18 cellular contexts compared by ENCODE assay signal in the genomic region with DNA sequence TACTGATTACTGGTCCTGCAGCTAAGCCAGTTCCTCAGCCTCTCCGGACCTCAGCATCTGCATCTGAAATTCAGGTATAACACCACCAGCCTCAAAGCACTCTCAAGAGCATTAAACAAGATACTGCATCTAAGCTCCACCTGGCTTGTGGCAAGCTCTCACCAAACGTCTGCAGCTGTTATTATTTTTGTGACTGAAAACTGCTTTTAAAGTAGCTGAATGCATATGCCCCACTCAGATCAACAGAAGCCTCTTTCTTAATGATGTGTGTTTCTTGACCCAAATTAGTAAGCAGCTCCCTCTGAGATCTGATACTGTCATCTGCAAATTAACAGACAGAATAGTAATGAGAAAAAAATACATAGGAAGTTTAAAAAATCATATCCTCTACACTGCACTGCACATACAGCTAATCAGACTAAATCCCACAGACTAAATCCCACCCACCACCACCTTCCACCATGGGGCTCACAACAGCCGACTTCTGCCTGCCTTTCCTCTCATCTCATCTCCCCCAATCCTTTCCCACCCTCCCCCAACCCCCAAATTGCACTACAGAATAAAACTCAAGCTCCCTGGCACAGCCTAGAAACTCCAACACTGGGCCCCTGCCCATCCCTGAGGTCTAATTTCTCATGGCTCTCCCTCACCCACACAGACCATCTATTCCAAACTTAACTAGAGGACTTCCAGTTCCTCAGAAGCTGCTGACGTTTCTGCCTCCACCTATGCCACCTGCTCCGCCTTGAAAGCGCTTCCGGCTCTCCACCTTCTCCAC. TPM values are rescaled to one million over a fixed set of nuclear protein-coding genes. Genes with fewer than 3 reads are reported as not detected.
DNase-seq lines count a peak whose midpoint lies in the region; ATAC-seq and TF ChIP-seq lines count a peak whose summit lies in the region.
"Had no signal": no experiment of that assay in that cellular context is flagged by ENCODE, and none has a peak within 500 bp of the region (broad histone marks: within the 10 kb centered on the region; RNA-seq: fewer than 3 reads in every experiment).

No MANE protein-coding gene starts in this region.

- no peaks in the 10 kb centered on the region for H3K9me3 ChIP-seq in CD4-positive, alpha-beta T cell (ENCODE audit: control insufficient read depth, low read length)
- no peaks in the 10 kb centered on the region for H3K9me3 ChIP-seq in DND-41 (ENCODE audit: insufficient read depth, low read length, severe bottlenecking)
- H3K9me3 ChIP-seq: BE2C had no signal

- DNase-seq in CD4-positive, alpha-beta T cell = no peak
- DNase-seq in DND-41 (peak; percentile 44), NCI-H524 treated with DMSO at 0.1 percent for 48 hours (lab: John Stamatoyannopoulos, UW) (peak; percentile 76), immature natural killer cell (no peak), HCEC 1CT (no peak), AG20443 (ENCODE audit: low spot score) (no peak)
- DNase-seq in stimulated activated CD4-positive, alpha-beta T cell treated with anti-CD3 and anti-CD28 coated beads, Interleukin-1b, Interleukin-23, amount 100 ng/mL, for 48 hours = no peak
- no peak for DNase-seq in central memory CD4-positive, alpha-beta T cell
- DNase-seq: BE2C, DMS53, GM23248, HFFc6, NCI-H1930, NCI-H345, SHP77 had no signal

- no peaks in the 10 kb centered on the region for H3K36me3 Mint-ChIP-seq in CD4-positive, alpha-beta T cell (ENCODE audit: low read depth)
- no peaks in the 10 kb centered on the region for H3K36me3 Mint-ChIP-seq in immature natural killer cell

- POLR2A ChIA-PET in CD4-positive, alpha-beta T cell (lab: Charles Lee) = interaction anchor here (0.8 to 1.0 kb wide), 2 partner anchors 9 to 15 kb away, joined by 3 to 4 read pairs; no protein-coding TSS in a partner anchor

- no peaks in the 10 kb centered on the region for H3K36me3 ChIP-seq in DND-41 (ENCODE audit: insufficient read depth, low read length)
- H3K36me3 ChIP-seq: BE2C had no signal

- CTCF ChIA-PET in CD4-positive, alpha-beta T cell (lab: Charles Lee) = no interaction called here

- peaks cover 4% of the 10 kb centered on the region for H3K27me3 Mint-ChIP-seq in CD4-positive, alpha-beta T cell
- peaks cover 7 to 25% (median 10%) of the 10 kb centered on the region in 3 donors for H3K27me3 Mint-ChIP-seq in immature natural killer cell (ENCODE audit: low read depth in 3 of 3)

- no peak for TF ChIP-seq CTCF in CD4-positive, alpha-beta T cell (IDR thresholded peaks at IDR 0.05)
- no peak for TF ChIP-seq CTCF in DND-41 (IDR thresholded peaks at IDR 0.05; ENCODE audit: borderline replicate concordance, extremely low read depth, low read length, poor library complexity, severe bottlenecking)

- peaks cover 75% of the 10 kb centered on the region for H3K4me1 Mint-ChIP-seq in CD4-positive, alpha-beta T cell (ENCODE audit: low read depth)
- peaks cover 73 to 75% of the 10 kb centered on the region in 2 donors for H3K4me1 Mint-ChIP-seq in immature natural killer cell

- H2AFZ ChIP-seq in DND-41 (ENCODE audit: low read depth, low read length) = no peak overlapping the region
- H2AFZ ChIP-seq: GM23248 had no signal

- H3K4me1 ChIP-seq in DND-41 (ENCODE audit: insufficient read depth, low read length) = peaks cover 67% of the 10 kb centered on the region
- H3K4me1 ChIP-seq: BE2C had no signal

- H3K9me3 Mint-ChIP-seq in CD4-positive, alpha-beta T cell = no peaks in the 10 kb centered on the region
- H3K9me3 Mint-ChIP-seq in immature natural killer cell = no peaks in the 10 kb centered on the region
- H3K9me3 Mint-ChIP-seq: HFFc6 had no signal

- H3K79me2 ChIP-seq in DND-41 (ENCODE audit: insufficient read depth, low read length) = no peaks in the 10 kb centered on the region

- H3K27me3 ChIP-seq in CD4-positive, alpha-beta T cell (ENCODE audit: control insufficient read depth, insufficient read depth, low read length) = no peaks in the 10 kb centered on the region
- H3K27me3 ChIP-seq in DND-41 (ENCODE audit: insufficient read depth, low read length, poor library complexity) = no peaks in the 10 kb centered on the region
- H3K27me3 ChIP-seq: BE2C had no signal

- H3K27ac ChIP-seq in CD4-positive, alpha-beta T cell (ENCODE audit: low read depth, low read length) = no peak overlapping the region
- H3K27ac ChIP-seq in DND-41 (ENCODE audit: low read length) = peak overlapping the region; percentile 66
- H3K27ac ChIP-seq: GM23248 had no signal

- intact Hi-C loops in CD4-positive, alpha-beta T cell (cut with DNase I, micrococcal nuclease) = loop anchor here in 1 of 2 experiments (5.0 kb wide), 1 partner anchor 41 kb away; no protein-coding TSS in a partner anchor

- no peak overlapping the region for H3K4me3 Mint-ChIP-seq in CD4-positive, alpha-beta T cell
- H3K4me3 Mint-ChIP-seq in immature natural killer cell = peak overlapping the region; percentile 2 to 75 (median 73)
- H3K4me3 Mint-ChIP-seq: HFFc6 had no signal

- H3K4me2 ChIP-seq in DND-41 (ENCODE audit: insufficient read depth, low read length) = peak overlapping the region; percentile 27

- peaks cover 7% of the 10 kb centered on the region for H4K20me1 ChIP-seq in DND-41 (ENCODE audit: insufficient read depth, low read length)

- H3K9ac ChIP-seq in DND-41 (ENCODE audit: low read depth, low read length) = peak overlapping the region; percentile 14; the same call in 1 of the 2 replicates
- H3K9ac ChIP-seq: GM23248 had no signal

- no peak overlapping the region for H3K4me3 ChIP-seq in DND-41 (ENCODE audit: low read depth in 1 of 2, low read length in 2 of 2)
- H3K4me3 ChIP-seq: GM23248 had no signal

- H3K27ac Mint-ChIP-seq in CD4-positive, alpha-beta T cell = peak overlapping the region; percentile 85
- peak overlapping the region; percentile 90 to 99 (median 93) for H3K27ac Mint-ChIP-seq in immature natural killer cell
- H3K27ac Mint-ChIP-seq: HFFc6 had no signal

- ATAC-seq in CD4-positive, alpha-beta T cell (ENCODE audit: poor library complexity) = no peak
- peak; percentile 8; the same call in 2 of the 3 replicates for ATAC-seq in DND-41 (ENCODE audit: insufficient read depth, low read depth)
- ATAC-seq: Panc1, SK-N-SH treated with all-trans-retinoic acid at 6 μM for 48 hours had no signal

RNA-seq across cellular contexts. Expression of a gene that starts 52.9 kb away (rescaled TPM):
- under 1 TPM; 0.14 to 0.47 TPM for total RNA-seq in CD4-positive, alpha-beta T cell
- polyA plus RNA-seq in immature natural killer cell = 1 to 10 TPM; 1.1 to 5.2 (median 2.8) TPM
- total RNA-seq: G401, GM23248, HFFc6 had no signal
- polyA plus RNA-seq: GM23248 had no signal

Comparison
In these comparisons a context has a peak if more than half of its experiments do, and no peak if none do; other contexts are left out.
1. DNase-seq: peak in DND-41 (single experiment) and NCI-H524 treated with DMSO at 0.1 percent for 48 hours (single experiment); none in CD4-positive, alpha-beta T cell (0 of 10), immature natural killer cell (0 of 3), stimulated activated CD4-positive, alpha-beta T cell treated with anti-CD3 and anti-CD28 coated beads, Interleukin-1b, Interleukin-23, amount 100 ng/mL, for 48 hours (single experiment), HCEC 1CT (single experiment), central memory CD4-positive, alpha-beta T cell (single experiment) and AG20443 (single experiment).